Comparison of ENCODE assay signal across 30 cellular contexts in genomic region chr5:178106086-178106485, GRCh38.
"Had no signal": no experiment of that assay in that cellular context is flagged by ENCODE, and none has a peak within 500 bp of the region (broad histone marks: within the 10 kb centered on the region; RNA-seq: fewer than 3 reads in every experiment).

No MANE protein-coding gene starts in this region.

- H3K4me3 ChIP-seq: ascending aorta, coronary artery, dorsolateral prefrontal cortex had no signal

- H3K27me3 Mint-ChIP-seq: activated CD4-positive, alpha-beta memory T cell treated with anti-CD3 and anti-CD28 coated beads for 36 hours; activated CD4-positive, alpha-beta T cell treated with anti-CD3 and anti-CD28 coated beads for 36 hours; central memory CD8-positive, alpha-beta T cell; effector memory CD8-positive, alpha-beta T cell; T-helper 17 cell had no signal

- H3K36me3 Mint-ChIP-seq: activated CD4-positive, alpha-beta memory T cell treated with anti-CD3 and anti-CD28 coated beads for 36 hours; activated CD8-positive, alpha-beta memory T cell treated with anti-CD3 and anti-CD28 coated beads, Interleukin-2, amount 10 ng/mL, durations not matched to agents 7 days and 5 days; activated naive CD4-positive, alpha-beta T cell treated with anti-CD3 and anti-CD28 coated beads, Interleukin-2, amount 50 U/mL, for 72 hours; activated naive CD8-positive, alpha-beta T cell treated with anti-CD3 and anti-CD28 coated beads, Interleukin-2, amount 10 ng/mL, durations not matched to agents 7 days and 5 days; brain had no signal

- H3K27ac Mint-ChIP-seq: activated CD4-positive, alpha-beta memory T cell treated with anti-CD3 and anti-CD28 coated beads for 36 hours; activated CD4-positive, alpha-beta T cell treated with anti-CD3 and anti-CD28 coated beads for 36 hours; activated CD4-positive, alpha-beta T cell treated with anti-CD3 and anti-CD28 coated beads, Interleukin-2, amount 10 ng/mL, durations not matched to agents 24 days and 14 days; activated CD8-positive, alpha-beta memory T cell treated with anti-CD3 and anti-CD28 coated beads, Interleukin-2, amount 10 ng/mL, durations not matched to agents 7 days and 5 days; activated CD8-positive, alpha-beta T cell treated with anti-CD3 and anti-CD28 coated beads, Interleukin-2, amount 10 ng/mL, durations not matched to agents 7 days and 5 days; activated naive CD4-positive, alpha-beta T cell treated with anti-CD3 and anti-CD28 coated beads for 36 hours; activated naive CD4-positive, alpha-beta T cell treated with anti-CD3 and anti-CD28 coated beads, Interleukin-2, amount 50 U/mL, for 72 hours; activated naive CD8-positive, alpha-beta T cell treated with anti-CD3 and anti-CD28 coated beads, Interleukin-2, amount 10 ng/mL, durations not matched to agents 7 days and 5 days; activated T-helper 1 cell treated with anti-CD3 and anti-CD28 coated beads, Interleukin-12 subunit alpha, Interleukin-12 subunit beta, Interleukin-2, Interleukin-4 antibody, amounts not matched to agents 30 ng/mL and 10 ng/mL and 1 ng/mL, durations not matched to agents 14 hours and 24 hours and 36 hours; activated T-helper 2 cell treated with anti-CD3 and anti-CD28 coated beads, Interferon-gamma antibody, Interleukin-2, Interleukin-4, amounts not matched to agents 10 μg/mL and 5 μg/mL and 100 μg/mL, durations not matched to agents 14 hours and 24 hours and 36 hours; dendritic cell treated with granulocyte-macrophage colony-stimulating factor and Interleukin-4, amounts not matched to agents 40 ng/mL and 50 ng/mL, for 4 days; effector memory CD8-positive, alpha-beta T cell; T-helper 17 cell; T-helper 2 cell treated with Interferon-gamma antibody and Interleukin-4, amounts not matched to agents 5 μg/mL and 100 μg/mL, for 36 hours had no signal

- DNase-seq: activated CD4-positive, alpha-beta memory T cell treated with anti-CD3 and anti-CD28 coated beads for 36 hours; activated CD4-positive, alpha-beta T cell treated with anti-CD3 and anti-CD28 coated beads for 36 hours; activated CD4-positive, alpha-beta T cell treated with anti-CD3 and anti-CD28 coated beads, Interleukin-2, amount 10 ng/mL, durations not matched to agents 24 days and 14 days; activated CD4-positive, CD25-positive, alpha-beta regulatory T cell; activated CD4-positive, CD25-positive, alpha-beta regulatory T cell treated with anti-CD3 and anti-CD28 coated beads, Interleukin-2, amount 50 U/mL, for 72 hours; activated CD8-positive, alpha-beta memory T cell treated with anti-CD3 and anti-CD28 coated beads, Interleukin-2, amount 10 ng/mL, durations not matched to agents 7 days and 5 days; activated CD8-positive, alpha-beta memory T cell treated with anti-CD3 and anti-CD28 coated beads, Interleukin-2, amount 50 U/mL, for 4 hours; activated CD8-positive, alpha-beta T cell treated with anti-CD3 and anti-CD28 coated beads, Interleukin-2, amount 10 ng/mL, durations not matched to agents 7 days and 5 days; activated effector memory CD4-positive, alpha-beta T cell treated with anti-CD3 and anti-CD28 coated beads, Interleukin-2, amount 50 U/mL, for 16 hours; activated naive CD4-positive, alpha-beta T cell treated with anti-CD3 and anti-CD28 coated beads for 36 hours; activated naive CD8-positive, alpha-beta T cell treated with anti-CD3 and anti-CD28 coated beads, Interleukin-2, amount 10 ng/mL, durations not matched to agents 7 days and 5 days; activated T-cell treated with anti-CD3 and anti-CD28 coated beads, Interleukin-2, amount 50 U/mL, for 1 hour; activated T-cell treated with anti-CD3 and anti-CD28 coated beads, Interleukin-2, amount 50 U/mL, for 48 hours; dorsolateral prefrontal cortex; effector memory CD8-positive, alpha-beta T cell; foreskin fibroblast; head of caudate nucleus; T-helper 1 cell; T-helper 17 cell; T1000; WERI-Rb-1 had no signal

- H3K4me3 Mint-ChIP-seq: activated CD4-positive, alpha-beta memory T cell treated with anti-CD3 and anti-CD28 coated beads for 36 hours; activated CD4-positive, alpha-beta T cell treated with anti-CD3 and anti-CD28 coated beads for 36 hours; activated CD4-positive, alpha-beta T cell treated with anti-CD3 and anti-CD28 coated beads, Interleukin-2, amount 10 ng/mL, durations not matched to agents 24 days and 14 days; activated CD8-positive, alpha-beta memory T cell treated with anti-CD3 and anti-CD28 coated beads, Interleukin-2, amount 10 ng/mL, durations not matched to agents 7 days and 5 days; activated CD8-positive, alpha-beta T cell treated with anti-CD3 and anti-CD28 coated beads, Interleukin-2, amount 10 ng/mL, durations not matched to agents 7 days and 5 days; activated naive CD4-positive, alpha-beta T cell treated with anti-CD3 and anti-CD28 coated beads for 36 hours; activated naive CD8-positive, alpha-beta T cell treated with anti-CD3 and anti-CD28 coated beads, Interleukin-2, amount 10 ng/mL, durations not matched to agents 7 days and 5 days; activated T-helper 1 cell treated with anti-CD3 and anti-CD28 coated beads, Interleukin-12 subunit alpha, Interleukin-12 subunit beta, Interleukin-2, Interleukin-4 antibody, amounts not matched to agents 30 ng/mL and 10 ng/mL and 1 ng/mL, durations not matched to agents 14 hours and 24 hours and 36 hours; brain; central memory CD8-positive, alpha-beta T cell; dendritic cell treated with granulocyte-macrophage colony-stimulating factor and Interleukin-4, amounts not matched to agents 40 ng/mL and 50 ng/mL, for 4 days; effector memory CD8-positive, alpha-beta T cell; T-helper 17 cell; T-helper 2 cell treated with Interferon-gamma antibody and Interleukin-4, amounts not matched to agents 5 μg/mL and 100 μg/mL, for 36 hours had no signal

- H3K9me3 ChIP-seq: ascending aorta had no signal

- ATAC-seq: activated CD4-positive, alpha-beta T cell treated with anti-CD3 and anti-CD28 coated beads for 36 hours; activated CD8-positive, alpha-beta memory T cell treated with anti-CD3 and anti-CD28 coated beads, Interleukin-2, amount 10 ng/mL, durations not matched to agents 7 days and 5 days; activated CD8-positive, alpha-beta T cell treated with anti-CD3 and anti-CD28 coated beads, Interleukin-2, amount 10 ng/mL, durations not matched to agents 7 days and 5 days; effector memory CD8-positive, alpha-beta T cell; T-helper 17 cell had no signal

- H3K9me3 Mint-ChIP-seq: activated CD4-positive, alpha-beta memory T cell treated with anti-CD3 and anti-CD28 coated beads for 36 hours; activated CD4-positive, alpha-beta T cell treated with anti-CD3 and anti-CD28 coated beads, Interleukin-2, amount 10 ng/mL, durations not matched to agents 24 days and 14 days; activated naive CD4-positive, alpha-beta T cell treated with anti-CD3 and anti-CD28 coated beads for 36 hours; activated naive CD4-positive, alpha-beta T cell treated with anti-CD3 and anti-CD28 coated beads, Interleukin-2, amount 50 U/mL, for 72 hours; activated naive CD8-positive, alpha-beta T cell treated with anti-CD3 and anti-CD28 coated beads, Interleukin-2, amount 10 ng/mL, durations not matched to agents 7 days and 5 days; activated T-helper 1 cell treated with anti-CD3 and anti-CD28 coated beads, Interleukin-12 subunit alpha, Interleukin-12 subunit beta, Interleukin-2, Interleukin-4 antibody, amounts not matched to agents 30 ng/mL and 10 ng/mL and 1 ng/mL, durations not matched to agents 14 hours and 24 hours and 36 hours; activated T-helper 2 cell treated with anti-CD3 and anti-CD28 coated beads, Interferon-gamma antibody, Interleukin-2, Interleukin-4, amounts not matched to agents 10 μg/mL and 5 μg/mL and 100 μg/mL, durations not matched to agents 14 hours and 24 hours and 36 hours; brain; central memory CD8-positive, alpha-beta T cell; dendritic cell treated with granulocyte-macrophage colony-stimulating factor and Interleukin-4, amounts not matched to agents 40 ng/mL and 50 ng/mL, for 4 days; effector memory CD8-positive, alpha-beta T cell; T-helper 2 cell treated with Interferon-gamma antibody and Interleukin-4, amounts not matched to agents 5 μg/mL and 100 μg/mL, for 36 hours had no signal

- H3K4me1 Mint-ChIP-seq: central memory CD8-positive, alpha-beta T cell had no signal

- H3K27ac ChIP-seq: ascending aorta, coronary artery, dorsolateral prefrontal cortex, WERI-Rb-1 had no signal

- H3K27me3 ChIP-seq: ascending aorta had no signal

- H3K36me3 ChIP-seq: ascending aorta, WERI-Rb-1 had no signal
